In the genomic region with DNA sequence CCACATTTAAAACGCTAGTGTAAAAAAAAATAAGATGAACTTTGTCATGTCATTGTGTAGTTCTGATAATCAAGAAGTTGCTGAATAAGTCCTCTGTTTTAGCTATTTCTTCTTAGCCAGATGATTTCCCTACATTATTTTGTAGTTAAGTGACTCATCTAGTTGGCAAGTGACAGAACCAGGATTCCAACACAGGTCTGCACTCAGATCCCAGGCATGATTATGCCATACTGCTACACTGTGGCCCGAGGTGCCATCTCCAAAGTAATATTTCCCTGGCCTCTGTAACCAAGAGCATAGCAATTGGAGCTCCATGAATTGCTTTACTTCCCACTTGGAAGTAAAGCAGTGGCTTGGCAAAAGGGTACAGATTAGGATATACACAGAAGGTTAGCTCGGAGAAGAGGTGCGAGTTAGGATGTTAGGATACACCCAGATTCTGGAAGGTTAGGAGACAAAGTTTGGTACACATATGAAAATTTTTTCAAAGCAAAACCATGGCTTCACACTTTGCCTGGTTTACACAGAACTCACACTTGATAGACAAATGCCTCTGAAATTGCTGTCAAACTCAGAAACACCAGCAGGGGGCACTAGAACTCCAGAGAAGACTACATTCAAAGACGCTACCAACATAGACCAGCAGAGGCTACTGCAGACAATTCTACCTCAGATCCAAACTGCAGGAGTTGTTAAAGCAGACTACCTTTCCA, we compare ENCODE assay signal across 8 cellular contexts. TPM values are rescaled to one million over a fixed set of nuclear protein-coding genes. Genes with fewer than 3 reads are reported as not detected.
DNase-seq lines count a peak whose midpoint lies in the region; ATAC-seq and TF ChIP-seq lines count a peak whose summit lies in the region.

No MANE protein-coding gene starts in this region.

- no peak for TF ChIP-seq POLR2A in adrenal gland (IDR thresholded peaks at IDR 0.05)

- H3K27ac ChIP-seq in adrenal gland (no peak overlapping the region), right cardiac atrium (ENCODE audit: low read length) (no peak overlapping the region)

- peak; percentile 62 to 90 (median 69) for DNase-seq in NCI-H1417 (lab: John Stamatoyannopoulos, UW)
- DNase-seq in SW480 (ENCODE audit: low spot score): peak; percentile 69
- DNase-seq in adrenal gland: peak; percentile 64 to 87 (median 72)
- peak in 2 of 3 donors; percentile 20 to 48 for DNase-seq in right cardiac atrium
- DNase-seq in skeletal muscle cell (ENCODE audit: low read depth): peak; percentile 20

- no peak overlapping the region for H3K4me3 ChIP-seq in adrenal gland
- no peak overlapping the region for H3K4me3 ChIP-seq in right cardiac atrium (ENCODE audit: low read length)
- no peak overlapping the region for H3K4me3 ChIP-seq in skeletal muscle cell (ENCODE audit: low read depth, low read length)

- WGBS in adrenal gland, 4 donors: 19 to 47% (median 33%) methylated on average over 5 of the region's 5 CpGs
- WGBS in right cardiac atrium: 33% methylated on average over 5 of the region's 5 CpGs

- no peaks in the 10 kb centered on the region for H3K36me3 ChIP-seq in adrenal gland (replicated peaks in 1 of 2)

- ATAC-seq in HG02623 (IDR thresholded peaks at IDR 0.05; ENCODE audit: unreplicated experiment) (peak; percentile 55), right cardiac atrium (peak; percentile 63 to 77), GM21528 (IDR thresholded peaks at IDR 0.05; ENCODE audit: low FRiP score, unreplicated experiment) (no peak)

- H3K9me3 ChIP-seq in adrenal gland (replicated peaks in 1 of 3) (no peaks in the 10 kb centered on the region), right cardiac atrium (ENCODE audit: control insufficient read depth, low read length) (no peaks in the 10 kb centered on the region)

- H3K4me1 ChIP-seq in adrenal gland (replicated peaks in 1 of 2) (no peaks in the 10 kb centered on the region), right cardiac atrium (ENCODE audit: control insufficient read depth, insufficient read depth, low read length) (no peaks in the 10 kb centered on the region)

- H3K27me3 ChIP-seq in adrenal gland (peaks cover 3% of the 10 kb centered on the region), right cardiac atrium (ENCODE audit: control insufficient read depth, insufficient read depth) (no peaks in the 10 kb centered on the region)

- TF ChIP-seq CTCF in GM12873 (IDR thresholded peaks at IDR 0.05; ENCODE audit: insufficient read depth, low read depth, low read length, missing control alignments) (peak; percentile 90), adrenal gland (IDR thresholded peaks at IDR 0.05) (peak; percentile 79 to 98 (median 92))

- intact Hi-C loops in adrenal gland (cut with DNase I) (loop anchor here (5.0 to 10.0 kb wide), 2 partner anchors 79 to 82 kb away; no protein-coding TSS in a partner anchor), right cardiac atrium (cut with DNase I) (loop anchor here in 3 of 4 donors (5.0 to 10.0 kb wide), 4 partner anchors 77 to 599 kb away; no protein-coding TSS in a partner anchor)

RNA-seq across cellular contexts. Expression of a gene that starts 41.4 kb away (rescaled TPM):
- total RNA-seq in adrenal gland (10 to 100 TPM; 10.7 to 73.3 (median 20.9) TPM), right cardiac atrium (10 to 100 TPM in 1 of 4 donors, 1 to 10 TPM in 3; 2.5 to 27.6 (median 4.8) TPM)
- polyA plus RNA-seq in adrenal gland (10 to 100 TPM in 2 of 3 donors, 1 to 10 TPM in 1; 9.0 to 18.3 (median 17.6) TPM), right cardiac atrium (4.1 TPM)

RNA-seq across cellular contexts. Expression of a gene that starts 46.5 kb away (rescaled TPM):
- total RNA-seq in adrenal gland: 10 to 100 TPM in 1 of 8 donors, 1 to 10 TPM in 7; 3.4 to 12.3 (median 6.0) TPM
- polyA plus RNA-seq in adrenal gland: 1 to 10 TPM; 4.0 to 5.3 (median 4.5) TPM
- total RNA-seq in right cardiac atrium: 1 to 10 TPM; 3.2 to 6.7 (median 4.9) TPM
- 3.4 TPM for polyA plus RNA-seq in right cardiac atrium

RNA-seq across cellular contexts. Expression of a gene that starts 48.8 kb away (rescaled TPM):
- total RNA-seq in adrenal gland (10 to 100 TPM; 21.6 to 37.9 (median 26.8) TPM), right cardiac atrium (10 to 100 TPM in 1 of 4 donors, 1 to 10 TPM in 3; 6.2 to 10.2 (median 8.8) TPM)
- polyA plus RNA-seq in adrenal gland (10 to 100 TPM; 12.5 to 28.4 (median 16.9) TPM), right cardiac atrium (11.9 TPM)

Comparison
In these comparisons a context has a peak if more than half of its experiments do, and no peak if none do; other contexts are left out.
1. DNase-seq: peak in every context shown above with its lines; median percentile 72 in adrenal gland; 69 in NCI-H1417; 69 in SW480; 34 in right cardiac atrium; 20 in skeletal muscle cell.